ENCODE assay signal across 1 cellular context in the genomic region with DNA sequence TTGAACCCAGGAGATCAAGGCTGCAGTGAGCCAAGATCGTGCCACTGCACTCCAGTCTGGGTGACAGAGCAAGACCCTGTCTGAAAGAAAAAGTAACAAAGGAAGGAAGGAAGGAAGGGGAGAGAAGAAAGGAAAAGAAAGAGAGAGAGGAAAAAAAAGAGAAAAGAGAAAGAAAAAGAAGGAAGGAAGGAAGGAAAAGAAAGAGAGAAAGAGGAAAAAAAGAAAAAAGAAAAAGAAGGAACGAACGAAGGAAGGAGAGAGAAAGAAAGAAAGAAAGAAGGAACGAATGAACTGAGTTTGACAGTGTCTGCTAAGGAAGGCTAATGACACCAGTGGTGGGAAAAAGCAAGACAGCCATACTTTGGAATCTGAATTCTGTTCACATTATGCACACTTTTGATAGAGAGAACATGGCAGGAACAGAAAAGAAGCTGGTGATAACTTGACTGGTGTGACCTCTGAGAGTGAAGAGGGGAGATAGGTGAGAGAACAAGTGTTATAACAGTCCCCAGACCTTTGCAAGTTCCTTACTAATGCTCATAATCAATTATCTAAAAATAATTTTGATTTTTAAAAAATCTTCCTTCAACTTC.
TF ChIP-seq lines count a peak whose summit lies in the region.

No MANE protein-coding gene starts in this region.

TF ChIP-seq in K562, 482 proteins besides CTCF, POLR2A, EP300 and RAD21 (continued from another document):
- TF ChIP-seq ZBTB2 (IDR thresholded peaks at IDR 0.05) (peak; percentile 79), MTA1 (IDR thresholded peaks at IDR 0.05; ENCODE audit: borderline replicate concordance) (peak; percentile 71), ARHGAP35 (IDR thresholded peaks at IDR 0.05; ENCODE audit: partially characterized antibody) (peak; percentile 62), ARNT (IDR thresholded peaks at IDR 0.05) (peak; percentile 52 to 56; a peak in 2 of 4 replicates), TSC22D4 (tag; IDR thresholded peaks at IDR 0.05) (no peak), NKRF (IDR thresholded peaks at IDR 0.05; ENCODE audit: borderline replicate concordance) (peak; percentile 64; the same call in 1 of the 2 replicates), MTA2 (IDR thresholded peaks at IDR 0.05; ENCODE audit: low read depth) (peak; percentile 33; the same call in 1 of the 2 replicates), CC2D1A (IDR thresholded peaks at IDR 0.05) (peak; percentile 46; the same call in 1 of the 2 replicates), SUPT5H (IDR thresholded peaks at IDR 0.05) (peak; percentile 19; the same call in 1 of the 2 replicates), SOX6 (IDR thresholded peaks at IDR 0.05) (no peak), DNMT1 (IDR thresholded peaks at IDR 0.05) (peak; percentile 91; the same call in 1 of the 2 replicates)
- TF ChIP-seq, protein P1, sequence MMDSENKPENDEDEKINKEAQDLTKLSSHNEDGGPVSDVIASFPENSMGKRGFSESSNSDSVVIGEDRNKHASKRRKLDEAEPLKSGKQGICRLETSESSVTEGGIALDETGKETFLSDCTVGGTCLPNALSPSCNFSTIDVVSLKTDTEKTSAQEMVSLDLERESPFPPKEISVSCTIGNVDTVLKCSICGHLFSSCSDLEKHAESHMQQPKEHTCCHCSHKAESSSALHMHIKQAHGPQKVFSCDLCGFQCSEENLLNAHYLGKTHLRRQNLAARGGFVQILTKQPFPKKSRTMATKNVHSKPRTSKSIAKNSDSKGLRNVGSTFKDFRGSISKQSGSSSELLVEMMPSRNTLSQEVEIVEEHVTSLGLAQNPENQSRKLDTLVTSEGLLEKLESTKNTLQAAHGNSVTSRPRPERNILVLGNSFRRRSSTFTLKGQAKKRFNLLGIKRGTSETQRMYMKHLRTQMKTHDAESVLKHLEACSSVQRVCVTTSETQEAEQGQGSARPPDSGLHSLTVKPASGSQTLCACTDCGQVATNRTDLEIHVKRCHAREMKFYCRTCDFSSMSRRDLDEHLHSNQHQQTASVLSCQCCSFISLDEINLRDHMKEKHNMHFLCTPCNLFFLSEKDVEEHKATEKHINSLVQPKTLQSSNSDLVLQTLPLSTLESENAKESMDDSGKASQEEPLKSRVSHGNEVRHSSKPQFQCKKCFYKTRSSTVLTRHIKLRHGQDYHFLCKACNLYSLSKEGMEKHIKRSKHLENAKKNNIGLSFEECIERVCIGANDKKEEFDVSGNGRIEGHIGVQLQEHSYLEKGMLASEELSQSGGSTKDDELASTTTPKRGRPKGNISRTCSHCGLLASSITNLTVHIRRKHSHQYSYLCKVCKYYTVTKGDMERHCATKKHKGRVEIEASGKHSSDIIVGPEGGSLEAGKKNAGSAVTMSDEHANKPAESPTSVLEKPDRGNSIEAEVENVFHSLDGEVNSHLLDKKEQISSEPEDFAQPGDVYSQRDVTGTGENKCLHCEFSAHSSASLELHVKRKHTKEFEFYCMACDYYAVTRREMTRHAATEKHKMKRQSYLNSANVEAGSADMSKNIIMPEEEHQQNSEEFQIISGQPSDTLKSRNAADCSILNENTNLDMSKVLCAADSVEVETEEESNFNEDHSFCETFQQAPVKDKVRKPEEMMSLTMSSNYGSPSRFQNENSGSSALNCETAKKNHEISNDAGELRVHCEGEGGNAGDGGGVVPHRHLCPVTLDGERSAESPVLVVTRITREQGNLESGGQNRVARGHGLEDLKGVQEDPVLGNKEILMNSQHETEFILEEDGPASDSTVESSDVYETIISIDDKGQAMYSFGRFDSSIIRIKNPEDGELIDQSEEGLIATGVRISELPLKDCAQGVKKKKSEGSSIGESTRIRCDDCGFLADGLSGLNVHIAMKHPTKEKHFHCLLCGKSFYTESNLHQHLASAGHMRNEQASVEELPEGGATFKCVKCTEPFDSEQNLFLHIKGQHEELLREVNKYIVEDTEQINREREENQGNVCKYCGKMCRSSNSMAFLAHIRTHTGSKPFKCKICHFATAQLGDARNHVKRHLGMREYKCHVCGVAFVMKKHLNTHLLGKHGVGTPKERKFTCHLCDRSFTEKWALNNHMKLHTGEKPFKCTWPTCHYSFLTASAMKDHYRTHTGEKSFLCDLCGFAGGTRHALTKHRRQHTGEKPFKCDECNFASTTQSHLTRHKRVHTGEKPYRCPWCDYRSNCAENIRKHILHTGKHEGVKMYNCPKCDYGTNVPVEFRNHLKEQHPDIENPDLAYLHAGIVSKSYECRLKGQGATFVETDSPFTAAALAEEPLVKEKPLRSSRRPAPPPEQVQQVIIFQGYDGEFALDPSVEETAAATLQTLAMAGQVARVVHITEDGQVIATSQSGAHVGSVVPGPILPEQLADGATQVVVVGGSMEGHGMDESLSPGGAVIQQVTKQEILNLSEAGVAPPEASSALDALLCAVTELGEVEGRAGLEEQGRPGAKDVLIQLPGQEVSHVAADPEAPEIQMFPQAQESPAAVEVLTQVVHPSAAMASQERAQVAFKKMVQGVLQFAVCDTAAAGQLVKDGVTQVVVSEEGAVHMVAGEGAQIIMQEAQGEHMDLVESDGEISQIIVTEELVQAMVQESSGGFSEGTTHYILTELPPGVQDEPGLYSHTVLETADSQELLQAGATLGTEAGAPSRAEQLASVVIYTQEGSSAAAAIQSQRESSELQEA (IDR thresholded peaks at IDR 0.05; ENCODE audit: low read depth) = 0 out of 2 replicates have a peak, but pooled peaks have one; percentile 19
- TF ChIP-seq, protein P2, sequence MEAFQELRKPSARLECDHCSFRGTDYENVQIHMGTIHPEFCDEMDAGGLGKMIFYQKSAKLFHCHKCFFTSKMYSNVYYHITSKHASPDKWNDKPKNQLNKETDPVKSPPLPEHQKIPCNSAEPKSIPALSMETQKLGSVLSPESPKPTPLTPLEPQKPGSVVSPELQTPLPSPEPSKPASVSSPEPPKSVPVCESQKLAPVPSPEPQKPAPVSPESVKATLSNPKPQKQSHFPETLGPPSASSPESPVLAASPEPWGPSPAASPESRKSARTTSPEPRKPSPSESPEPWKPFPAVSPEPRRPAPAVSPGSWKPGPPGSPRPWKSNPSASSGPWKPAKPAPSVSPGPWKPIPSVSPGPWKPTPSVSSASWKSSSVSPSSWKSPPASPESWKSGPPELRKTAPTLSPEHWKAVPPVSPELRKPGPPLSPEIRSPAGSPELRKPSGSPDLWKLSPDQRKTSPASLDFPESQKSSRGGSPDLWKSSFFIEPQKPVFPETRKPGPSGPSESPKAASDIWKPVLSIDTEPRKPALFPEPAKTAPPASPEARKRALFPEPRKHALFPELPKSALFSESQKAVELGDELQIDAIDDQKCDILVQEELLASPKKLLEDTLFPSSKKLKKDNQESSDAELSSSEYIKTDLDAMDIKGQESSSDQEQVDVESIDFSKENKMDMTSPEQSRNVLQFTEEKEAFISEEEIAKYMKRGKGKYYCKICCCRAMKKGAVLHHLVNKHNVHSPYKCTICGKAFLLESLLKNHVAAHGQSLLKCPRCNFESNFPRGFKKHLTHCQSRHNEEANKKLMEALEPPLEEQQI (IDR thresholded peaks at IDR 0.05) = peak; percentile 23; the same call in 1 of the 2 replicates
